1 cellular context compared by ENCODE assay signal in the genomic region with DNA sequence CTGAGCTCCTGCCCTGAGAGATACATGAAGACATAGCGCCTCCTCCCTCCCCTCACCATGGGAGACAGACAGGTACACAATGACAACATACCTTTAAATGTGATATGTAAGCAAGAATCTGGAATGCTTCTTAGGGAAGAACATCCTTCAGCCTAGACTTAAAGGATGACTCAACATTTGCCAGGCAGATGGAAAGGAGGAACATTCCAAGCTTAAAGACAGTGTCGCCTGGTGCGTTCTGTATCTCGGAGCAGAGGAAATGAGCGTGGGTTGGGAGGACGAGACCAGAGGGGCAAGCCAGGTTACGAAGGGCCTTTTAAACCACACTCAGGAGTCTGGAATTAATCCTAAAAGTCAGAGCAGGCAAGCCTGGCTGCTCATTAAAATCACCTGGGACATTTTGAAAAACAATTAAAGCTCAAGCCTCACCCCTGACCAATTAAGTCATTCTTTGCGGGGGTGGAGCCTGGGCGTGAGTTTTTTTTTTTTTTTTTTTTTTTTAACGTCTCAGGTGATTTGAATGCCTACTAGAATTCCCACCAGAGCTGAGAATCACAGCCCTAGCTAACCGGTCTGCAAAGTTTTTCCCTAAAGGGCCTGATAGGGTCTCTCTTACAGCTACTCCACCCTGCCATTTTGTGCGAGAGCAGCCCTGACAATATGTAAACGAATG.
TF ChIP-seq lines count a peak whose summit lies in the region.

No MANE protein-coding gene starts in this region.

TF ChIP-seq in A549, 52 proteins besides CTCF, POLR2A, EP300 and RAD21 (continued from another document):
- TF ChIP-seq, protein P1, sequence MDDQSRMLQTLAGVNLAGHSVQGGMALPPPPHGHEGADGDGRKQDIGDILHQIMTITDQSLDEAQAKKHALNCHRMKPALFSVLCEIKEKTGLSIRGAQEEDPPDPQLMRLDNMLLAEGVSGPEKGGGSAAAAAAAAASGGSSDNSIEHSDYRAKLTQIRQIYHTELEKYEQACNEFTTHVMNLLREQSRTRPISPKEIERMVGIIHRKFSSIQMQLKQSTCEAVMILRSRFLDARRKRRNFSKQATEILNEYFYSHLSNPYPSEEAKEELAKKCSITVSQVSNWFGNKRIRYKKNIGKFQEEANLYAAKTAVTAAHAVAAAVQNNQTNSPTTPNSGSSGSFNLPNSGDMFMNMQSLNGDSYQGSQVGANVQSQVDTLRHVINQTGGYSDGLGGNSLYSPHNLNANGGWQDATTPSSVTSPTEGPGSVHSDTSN (IDR thresholded peaks at IDR 0.05), result no peak
